ENCODE assay signal across 10 cellular contexts in genomic region chr12:116144384-116144783, GRCh38.
DNase-seq lines count a peak whose midpoint lies in the region; ATAC-seq, FAIRE-seq and TF ChIP-seq lines count a peak whose summit lies in the region.
"Had no signal": no experiment of that assay in that cellular context is flagged by ENCODE, and none has a peak within 500 bp of the region (broad histone marks: within the 10 kb centered on the region; RNA-seq: fewer than 3 reads in every experiment).

No MANE protein-coding gene starts in this region.

- no peaks in the 10 kb centered on the region for H3K9me3 ChIP-seq in IMR-90 (ENCODE audit: control insufficient read depth, insufficient read depth, low read length)
- H3K9me3 ChIP-seq in endodermal cell (ENCODE audit: control insufficient read depth, low read length) = no peaks in the 10 kb centered on the region
- no peaks in the 10 kb centered on the region for H3K9me3 ChIP-seq in gastrocnemius medialis

- H3K4ac ChIP-seq in IMR-90 (ENCODE audit: low read depth, low read length) = peak overlapping the region; percentile 28; the same call in 1 of the 2 replicates

- CTCF ChIA-PET in IMR-90 (lab: Yijun Ruan, JAX) = interaction anchor here (1.0 kb wide), 1 partner anchor 20 kb away, joined by 3 read pairs; no protein-coding TSS in a partner anchor

- peaks cover 6% of the 10 kb centered on the region for H3K9me1 ChIP-seq in IMR-90 (ENCODE audit: insufficient read depth, low read length)

- peak overlapping the region; percentile 68 for H2BK5ac ChIP-seq in IMR-90 (ENCODE audit: low read depth, low read length, poor library complexity, severe bottlenecking)

- no peak overlapping the region for H3K4me3 Mint-ChIP-seq in endodermal cell

- H2AFZ ChIP-seq in IMR-90 (replicated peaks; ENCODE audit: low read length, poor library complexity) = no peak overlapping the region

- in situ Hi-C loops in IMR-90 (cut with MboI; ENCODE audit: low sequenced_read_pairs) = no loop called here
- in situ Hi-C loops in gastrocnemius medialis (cut with MboI; ENCODE audit: low sequenced_read_pairs in 4 of 4) = loop anchor here in 2 of 4 donors (10.0 to 25.0 kb wide), 2 partner anchors 90 to 93 kb away; no protein-coding TSS in a partner anchor

- peak overlapping the region in 1 of 2 experiments; percentile 19; a peak in 1 of 4 replicates for H4K8ac ChIP-seq in IMR-90 (ENCODE audit: low read depth in 2 of 2, low read length in 2 of 2)

- no peaks in the 10 kb centered on the region for H3K27me3 Mint-ChIP-seq in endodermal cell (ENCODE audit: insufficient read depth)

- no peak for TF ChIP-seq RAD21 in IMR-90 (IDR thresholded peaks at IDR 0.05; ENCODE audit: low read length)

- H3K9ac ChIP-seq in IMR-90 (ENCODE audit: low read depth, low read length) (no peak overlapping the region), endodermal cell (ENCODE audit: extremely low read depth, low read length, poor library complexity, severe bottlenecking) (no peak overlapping the region)

- 0 out of 2 replicates have a peak overlapping the region, but pooled peaks have one; percentile 0 for H2BK20ac ChIP-seq in IMR-90 (ENCODE audit: low read depth, low read length)

- H2AK9ac ChIP-seq in IMR-90 (replicated peaks; ENCODE audit: low read depth, low read length, poor library complexity) = no peak overlapping the region

- DNase-seq in IMR-90 (no peak), endodermal cell (no peak), gastrocnemius medialis (no peak), urothelium cell line (ENCODE audit: low spot score) (no peak), SK-N-DZ (ENCODE audit: low spot score) (no peak), NCI-H526 treated with DMSO at 0.1 percent for 48 hours (lab: John Stamatoyannopoulos, UW) (no peak)
- DNase-seq: DMS153 had no signal

- H3K36me3 ChIP-seq in IMR-90 (ENCODE audit: control insufficient read depth, insufficient read depth, low read length) (no peaks in the 10 kb centered on the region), endodermal cell (ENCODE audit: control insufficient read depth, insufficient read depth, low read length) (no peaks in the 10 kb centered on the region), gastrocnemius medialis (no peaks in the 10 kb centered on the region)

- dilution Hi-C loops in IMR-90 (cut with HindIII; ENCODE audit: low sequenced_read_pairs, unreplicated experiment) = no loop called here

- H3K14ac ChIP-seq in IMR-90 (replicated peaks; ENCODE audit: low read depth, low read length) = no peak overlapping the region; the same call in 1 of the 2 replicates

- H3K36me3 Mint-ChIP-seq in endodermal cell (ENCODE audit: low read depth) = no peaks in the 10 kb centered on the region

- no peak overlapping the region for H4K91ac ChIP-seq in IMR-90 (ENCODE audit: insufficient read depth, low read depth, low read length)

- H3K27me3 ChIP-seq in IMR-90 (ENCODE audit: control insufficient read depth, insufficient read depth, low read length) (no peaks in the 10 kb centered on the region), endodermal cell (ENCODE audit: control insufficient read depth, insufficient read depth, low read length, poor library complexity, severe bottlenecking) (no peaks in the 10 kb centered on the region), gastrocnemius medialis (no peaks in the 10 kb centered on the region)

- H3K23ac ChIP-seq in IMR-90 (ENCODE audit: low read depth, low read length) = peak overlapping the region; percentile 50; the same call in 1 of the 2 replicates

- H2AK5ac ChIP-seq in IMR-90 (ENCODE audit: low read depth, low read length) = peak overlapping the region; percentile 11

- TF ChIP-seq CTCF in IMR-90 (conservative IDR thresholded peaks at IDR 0.05; ENCODE audit: low read depth, low read length) (no peak), endodermal cell (conservative IDR thresholded peaks at IDR 0.05) (no peak), gastrocnemius medialis (IDR thresholded peaks at IDR 0.05 in 4 of 5, conservative IDR thresholded peaks at IDR 0.05 in 1 of 5) (no peak)

- intact Hi-C loops in IMR-90 (cut with micrococcal nuclease) = loop anchor here (5.0 to 10.0 kb wide), 4 partner anchors 93 to 453 kb away; partner anchors contain the start of gene MED13L
- intact Hi-C loops in gastrocnemius medialis (cut with DNase I; ENCODE audit: low total_unique reads) = loop anchor here (1.0 to 10.0 kb wide), 2 partner anchors 98 to 450 kb away; no protein-coding TSS in a partner anchor

- peaks cover 44% of the 10 kb centered on the region for H3K4me1 Mint-ChIP-seq in endodermal cell

- FAIRE-seq in urothelium cell line (lab: Jason Lieb, UNC) = no peak
- FAIRE-seq: GM18507 had no signal

- H3K27ac Mint-ChIP-seq in endodermal cell = peak overlapping the region; percentile 77

- peak overlapping the region; percentile 39; the same call in 1 of the 2 replicates for H4K5ac ChIP-seq in IMR-90 (ENCODE audit: low read depth, low read length)

- ATAC-seq in GM21381 (IDR thresholded peaks at IDR 0.05; ENCODE audit: unreplicated experiment) = peak; percentile 57
- no peak for ATAC-seq in IMR-90 (ENCODE audit: low read depth)
- no peak for ATAC-seq in gastrocnemius medialis
- ATAC-seq in GM21786 (IDR thresholded peaks at IDR 0.05; ENCODE audit: unreplicated experiment) = no peak

- H2BK120ac ChIP-seq in IMR-90 (ENCODE audit: low read depth, low read length) = peak overlapping the region; percentile 53; the same call in 1 of the 2 replicates

- H3K4me3 ChIP-seq in IMR-90 (ENCODE audit: insufficient read depth, low read depth, low read length) = no peak overlapping the region
- H3K4me3 ChIP-seq in endodermal cell (ENCODE audit: low read length) = peak overlapping the region; percentile 20
- H3K4me3 ChIP-seq in gastrocnemius medialis = no peak overlapping the region

- H3K4me2 ChIP-seq in IMR-90 (ENCODE audit: low read depth, low read length) = peak overlapping the region; percentile 74

- POLR2A ChIA-PET in IMR-90 (lab: Charles Lee; ENCODE audit: unreplicated experiment) = no interaction called here

- H3K27ac ChIP-seq in IMR-90 (ENCODE audit: insufficient read depth, low read length) = no peak overlapping the region
- no peak overlapping the region for H3K27ac ChIP-seq in endodermal cell (ENCODE audit: low read depth, low read length)
- H3K27ac ChIP-seq in gastrocnemius medialis = peak overlapping the region; percentile 32 to 67 (median 64)

- no TSS peak for BruUV-seq in IMR-90 (replicated peaks; lab: Mats Ljungman, UMichigan)

- WGBS in IMR-90 (ENCODE audit: extremely low coverage in 2 of 2, insufficient read length in 1 of 2), 2 experiments = no CpG with 5 or more reads among the region's 1 CpG
- WGBS in endodermal cell (ENCODE audit: insufficient coverage in 1 of 2, insufficient read length in 1 of 2), 2 experiments = 82% methylated on average over 1 of the region's 1 CpG; no CpG with 5 or more reads in 1 of the 2 experiments

- H3K18ac ChIP-seq in IMR-90 (ENCODE audit: low read depth, low read length) = peak overlapping the region; percentile 76; the same call in 1 of the 2 replicates

- no peak overlapping the region for H3K56ac ChIP-seq in IMR-90 (ENCODE audit: extremely low read depth, insufficient read depth, low read length)

- peaks cover 22 to 69% of the 10 kb centered on the region in 2 experiments for H3K79me1 ChIP-seq in IMR-90 (ENCODE audit: low read depth in 1 of 2, low read length in 2 of 2)

- peaks cover 14% of the 10 kb centered on the region for H3K4me1 ChIP-seq in IMR-90 (ENCODE audit: control insufficient read depth, insufficient read depth, low read length)
- peaks cover 17% of the 10 kb centered on the region for H3K4me1 ChIP-seq in endodermal cell (ENCODE audit: control insufficient read depth, insufficient read depth, low read length)
- H3K4me1 ChIP-seq in gastrocnemius medialis = peaks cover 66 to 70% of the 10 kb centered on the region in 2 donors

- H4K20me1 ChIP-seq in IMR-90 (ENCODE audit: insufficient read depth, low read length) = peaks cover 84% of the 10 kb centered on the region

- TF ChIP-seq POLR2A in IMR-90 (IDR thresholded peaks at IDR 0.05; ENCODE audit: low read depth, low read length) (no peak), gastrocnemius medialis (IDR thresholded peaks at IDR 0.05) (no peak)

- H2BK15ac ChIP-seq in IMR-90 (ENCODE audit: low read depth, low read length) = no peak overlapping the region

- H3K9me3 Mint-ChIP-seq in endodermal cell = no peaks in the 10 kb centered on the region

TF ChIP-seq in IMR-90, 13 proteins besides CTCF, POLR2A, EP300 and RAD21:
- TF ChIP-seq MAZ (IDR thresholded peaks at IDR 0.05; ENCODE audit: borderline replicate concordance, low read depth, low read length) = no peak
- no peak for TF ChIP-seq NFE2L2 (IDR thresholded peaks at IDR 0.05; ENCODE audit: low read depth, low read length)
- TF ChIP-seq, protein P1, sequence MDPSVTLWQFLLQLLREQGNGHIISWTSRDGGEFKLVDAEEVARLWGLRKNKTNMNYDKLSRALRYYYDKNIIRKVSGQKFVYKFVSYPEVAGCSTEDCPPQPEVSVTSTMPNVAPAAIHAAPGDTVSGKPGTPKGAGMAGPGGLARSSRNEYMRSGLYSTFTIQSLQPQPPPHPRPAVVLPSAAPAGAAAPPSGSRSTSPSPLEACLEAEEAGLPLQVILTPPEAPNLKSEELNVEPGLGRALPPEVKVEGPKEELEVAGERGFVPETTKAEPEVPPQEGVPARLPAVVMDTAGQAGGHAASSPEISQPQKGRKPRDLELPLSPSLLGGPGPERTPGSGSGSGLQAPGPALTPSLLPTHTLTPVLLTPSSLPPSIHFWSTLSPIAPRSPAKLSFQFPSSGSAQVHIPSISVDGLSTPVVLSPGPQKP (IDR thresholded peaks at IDR 0.05; ENCODE audit: borderline replicate concordance, low read depth, low read length) = no peak
- no peak for TF ChIP-seq FOS (IDR thresholded peaks at IDR 0.05; ENCODE audit: low read depth, low read length)
- no peak for TF ChIP-seq RFX5 (IDR thresholded peaks at IDR 0.05; ENCODE audit: low read depth, low read length)

Comparison
In these comparisons a context has a peak if more than half of its experiments do, and no peak if none do; other contexts are left out.
1. H3K27ac ChIP-seq: peak in gastrocnemius medialis (4 of 4); none in IMR-90 (single experiment) and endodermal cell (single experiment).